ENCODE assay signal across 1 cellular context in the genomic region with DNA sequence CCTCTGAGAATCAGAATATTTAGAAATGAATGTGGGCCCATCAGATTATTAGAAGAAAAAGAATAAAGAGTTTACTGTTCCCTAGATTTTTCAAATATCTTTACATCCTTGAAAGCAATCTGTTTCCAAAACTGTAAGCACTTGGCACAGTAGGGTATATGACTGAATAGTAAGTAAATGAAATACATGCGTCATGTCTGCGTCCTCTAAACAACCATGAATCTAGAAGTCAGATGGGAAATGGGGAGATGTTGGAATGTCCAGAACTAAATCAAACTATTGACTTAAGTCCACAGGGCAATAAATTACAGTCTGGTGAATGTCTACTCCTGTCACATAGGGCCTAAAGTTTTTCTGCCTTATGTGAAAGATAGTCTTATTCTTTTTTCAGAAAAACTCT.
TF ChIP-seq lines count a peak whose summit lies in the region.

No MANE protein-coding gene starts in this region.

TF ChIP-seq in HepG2, 621 proteins besides CTCF, POLR2A, EP300 and RAD21:
- TF ChIP-seq MTF2 (CRISPR knock-in tag; IDR thresholded peaks at IDR 0.05; ENCODE audit: borderline replicate concordance): no peak
- TF ChIP-seq HOXA5 (CRISPR knock-in tag; IDR thresholded peaks at IDR 0.05): no peak
- TF ChIP-seq ZNF558 (CRISPR knock-in tag; IDR thresholded peaks at IDR 0.05; ENCODE audit: borderline replicate concordance): no peak
- TF ChIP-seq, protein P1, sequence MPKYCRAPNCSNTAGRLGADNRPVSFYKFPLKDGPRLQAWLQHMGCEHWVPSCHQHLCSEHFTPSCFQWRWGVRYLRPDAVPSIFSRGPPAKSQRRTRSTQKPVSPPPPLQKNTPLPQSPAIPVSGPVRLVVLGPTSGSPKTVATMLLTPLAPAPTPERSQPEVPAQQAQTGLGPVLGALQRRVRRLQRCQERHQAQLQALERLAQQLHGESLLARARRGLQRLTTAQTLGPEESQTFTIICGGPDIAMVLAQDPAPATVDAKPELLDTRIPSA (CRISPR knock-in tag; IDR thresholded peaks at IDR 0.05; ENCODE audit: borderline replicate concordance): no peak
- no peak for TF ChIP-seq XBP1 (CRISPR knock-in tag; IDR thresholded peaks at IDR 0.05)
- no peak for TF ChIP-seq SNAI1 (CRISPR knock-in tag; IDR thresholded peaks at IDR 0.05; ENCODE audit: borderline replicate concordance)
- TF ChIP-seq, protein P2, sequence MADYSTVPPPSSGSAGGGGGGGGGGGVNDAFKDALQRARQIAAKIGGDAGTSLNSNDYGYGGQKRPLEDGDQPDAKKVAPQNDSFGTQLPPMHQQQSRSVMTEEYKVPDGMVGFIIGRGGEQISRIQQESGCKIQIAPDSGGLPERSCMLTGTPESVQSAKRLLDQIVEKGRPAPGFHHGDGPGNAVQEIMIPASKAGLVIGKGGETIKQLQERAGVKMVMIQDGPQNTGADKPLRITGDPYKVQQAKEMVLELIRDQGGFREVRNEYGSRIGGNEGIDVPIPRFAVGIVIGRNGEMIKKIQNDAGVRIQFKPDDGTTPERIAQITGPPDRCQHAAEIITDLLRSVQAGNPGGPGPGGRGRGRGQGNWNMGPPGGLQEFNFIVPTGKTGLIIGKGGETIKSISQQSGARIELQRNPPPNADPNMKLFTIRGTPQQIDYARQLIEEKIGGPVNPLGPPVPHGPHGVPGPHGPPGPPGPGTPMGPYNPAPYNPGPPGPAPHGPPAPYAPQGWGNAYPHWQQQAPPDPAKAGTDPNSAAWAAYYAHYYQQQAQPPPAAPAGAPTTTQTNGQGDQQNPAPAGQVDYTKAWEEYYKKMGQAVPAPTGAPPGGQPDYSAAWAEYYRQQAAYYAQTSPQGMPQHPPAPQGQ (CRISPR knock-in tag; IDR thresholded peaks at IDR 0.05; ENCODE audit: borderline replicate concordance): no peak
- TF ChIP-seq IKZF4 (CRISPR knock-in tag; IDR thresholded peaks at IDR 0.05; ENCODE audit: borderline replicate concordance, low read depth, not compliant biosample characterization): no peak
- no peak for TF ChIP-seq SUZ12 (IDR thresholded peaks at IDR 0.05; ENCODE audit: low read depth, low read length)
- no peak for TF ChIP-seq MEF2D (CRISPR knock-in tag; IDR thresholded peaks at IDR 0.05)
- no peak for TF ChIP-seq ZNF790 (CRISPR knock-in tag; IDR thresholded peaks at IDR 0.05; ENCODE audit: borderline replicate concordance)
- TF ChIP-seq SKI (IDR thresholded peaks at IDR 0.05; ENCODE audit: partially characterized antibody): no peak
- no peak for TF ChIP-seq SRSF9 (IDR thresholded peaks at IDR 0.05; ENCODE audit: borderline replicate concordance, insufficient read depth, low read depth, low read length, poor library complexity, severe bottlenecking)
- TF ChIP-seq HNRNPH1 (optimal IDR thresholded peaks at IDR 0.05; ENCODE audit: low read depth, low read length): no peak
TF ChIP-seq in HepG2: peak in this region for 0.
